In genomic region chr9:137407590-137408300, GRCh38 we compare ENCODE assay signal across 2 cellular contexts.
TF ChIP-seq lines count a peak whose summit lies in the region.

No MANE protein-coding gene starts in this region.

TF ChIP-seq in A549, 52 proteins besides CTCF, POLR2A, EP300 and RAD21:
- TF ChIP-seq PBX3 (IDR thresholded peaks at IDR 0.05) = no peak
- no peak for TF ChIP-seq MAZ (IDR thresholded peaks at IDR 0.05; ENCODE audit: borderline replicate concordance, low read depth, low read length)
- TF ChIP-seq GATA3 (IDR thresholded peaks at IDR 0.05; ENCODE audit: borderline replicate concordance) = no peak
- TF ChIP-seq HEYL (CRISPR knock-in tag; IDR thresholded peaks at IDR 0.05) = no peak
- no peak for TF ChIP-seq EHMT2 (IDR thresholded peaks at IDR 0.05; ENCODE audit: low read depth)
- TF ChIP-seq MAX (IDR thresholded peaks at IDR 0.05) = no peak
- TF ChIP-seq TFCP2L1 (CRISPR knock-in tag; IDR thresholded peaks at IDR 0.05) = no peak

TF ChIP-seq in IMR-90, 13 proteins besides CTCF, POLR2A, EP300 and RAD21:
- TF ChIP-seq BHLHE40 (IDR thresholded peaks at IDR 0.05; ENCODE audit: low read depth, low read length) = peak; percentile 32
- TF ChIP-seq ELK1 (IDR thresholded peaks at IDR 0.05; ENCODE audit: borderline replicate concordance, low read depth, low read length) = no peak
- no peak for TF ChIP-seq USF2 (IDR thresholded peaks at IDR 0.05; ENCODE audit: low read depth, low read length)
